ENCODE assay signal across 8 cellular contexts in genomic region chr14:75258079-75258802, GRCh38. TPM values are rescaled to one million over a fixed set of nuclear protein-coding genes. Genes with fewer than 3 reads are reported as not detected.
DNase-seq lines count a peak whose midpoint lies in the region; ATAC-seq and TF ChIP-seq lines count a peak whose summit lies in the region.

No MANE protein-coding gene starts in this region.

- POLR2A ChIA-PET in activated CD4-positive, alpha-beta T cell treated with anti-CD3 and anti-CD28 coated beads for 36 hours (lab: Charles Lee), result interaction anchor here (0.5 to 1.9 kb wide), 12 partner anchors 8 to 846 kb away, joined by 3 to 16 read pairs (median 6); partner anchors contain the start of genes FOS and NEK9
- POLR2A ChIA-PET in SK-N-SH (lab: Yijun Ruan, JAX), result interaction anchor here (1.0 to 1.5 kb wide), 4 partner anchors 19 to 197 kb away, joined by 3 to 16 read pairs (median 5); no protein-coding TSS in a partner anchor

- peak overlapping the region; percentile 87 for H3K9ac ChIP-seq in SK-N-SH

- no peaks in the 10 kb centered on the region for H3K79me2 ChIP-seq in SK-N-SH (ENCODE audit: insufficient read depth)

- DNase-seq in activated CD4-positive, alpha-beta T cell treated with anti-CD3 and anti-CD28 coated beads for 36 hours, result no peak
- DNase-seq in activated CD4-positive, alpha-beta T cell treated with anti-CD3 and anti-CD28 coated beads, Interleukin-2, amount 50 U/mL, for 48 hours, result no peak
- no peak for DNase-seq in SK-N-SH
- peak; percentile 96 for DNase-seq in fibroblast of villous mesenchyme (ENCODE audit: low read depth)
- peak; percentile 76 to 87 for DNase-seq in psoas muscle
- DNase-seq in stimulated activated CD4-positive, alpha-beta T cell treated with anti-CD3 and anti-CD28 coated beads, Interleukin-12 subunit alpha, Interleukin-12 subunit beta, amount 100 ng/mL, for 4 hours, result no peak
- no peak for DNase-seq in NCI-H345 (lab: John Stamatoyannopoulos, UW)
- DNase-seq in C1 segment of cervical spinal cord (lab: John Stamatoyannopoulos, UW), result no peak

- TF ChIP-seq EP300 in SK-N-SH (IDR thresholded peaks at IDR 0.05; ENCODE audit: borderline replicate concordance in 1 of 2, low read depth in 1 of 2, low read length in 1 of 2), result no peak

- H3K9me3 ChIP-seq in SK-N-SH (no peaks in the 10 kb centered on the region), psoas muscle (no peaks in the 10 kb centered on the region)

- H3K9me3 Mint-ChIP-seq in activated CD4-positive, alpha-beta T cell treated with anti-CD3 and anti-CD28 coated beads for 36 hours (ENCODE audit: low read depth), result no peaks in the 10 kb centered on the region

- H3K36me3 Mint-ChIP-seq in activated CD4-positive, alpha-beta T cell treated with anti-CD3 and anti-CD28 coated beads for 36 hours (ENCODE audit: low read depth), result no peaks in the 10 kb centered on the region

- peak overlapping the region; percentile 22 to 35; a peak in 3 of 4 replicates for H3K4me3 ChIP-seq in SK-N-SH (ENCODE audit: low read depth in 2 of 2, low read length in 1 of 2)
- H3K4me3 ChIP-seq in fibroblast of villous mesenchyme (ENCODE audit: low read depth, low read length), result peak overlapping the region; percentile 50
- H3K4me3 ChIP-seq in psoas muscle, result peak overlapping the region; percentile 61

- peak overlapping the region; percentile 76 for H3K27ac Mint-ChIP-seq in activated CD4-positive, alpha-beta T cell treated with anti-CD3 and anti-CD28 coated beads for 36 hours

- CTCF ChIA-PET in activated CD4-positive, alpha-beta T cell treated with anti-CD3 and anti-CD28 coated beads for 36 hours (lab: Charles Lee), result interaction anchor here (0.9 to 1.9 kb wide), 6 partner anchors 10 to 127 kb away, joined by 3 to 13 read pairs (median 4); no protein-coding TSS in a partner anchor
- CTCF ChIA-PET in SK-N-SH (lab: Yijun Ruan, JAX), result interaction anchor here (0.8 to 2.2 kb wide), 5 partner anchors 16 to 352 kb away, joined by 3 to 10 read pairs (median 3); partner anchors contain the start of gene NEK9

- H4K20me1 ChIP-seq in SK-N-SH (ENCODE audit: insufficient read depth), result no peaks in the 10 kb centered on the region

- no peak for ATAC-seq in activated CD4-positive, alpha-beta T cell treated with anti-CD3 and anti-CD28 coated beads for 36 hours
- peak; percentile 50 to 69 (median 64) for ATAC-seq in psoas muscle

- H3K27ac ChIP-seq in SK-N-SH (ENCODE audit: low read depth in 2 of 2, low read length in 1 of 2) (peak overlapping the region; percentile 86 to 96), psoas muscle (peak overlapping the region; percentile 95)

- H3K36me3 ChIP-seq in SK-N-SH (replicated peaks in 1 of 2; ENCODE audit: control insufficient read depth in 1 of 2, insufficient read depth in 2 of 2, low read length in 1 of 2) (no peaks in the 10 kb centered on the region), psoas muscle (ENCODE audit: insufficient read depth in 1 of 2, low read depth in 1 of 2) (no peaks in the 10 kb centered on the region)

- peak overlapping the region; percentile 77 for H3K4me3 Mint-ChIP-seq in activated CD4-positive, alpha-beta T cell treated with anti-CD3 and anti-CD28 coated beads for 36 hours

- H3K27me3 Mint-ChIP-seq in activated CD4-positive, alpha-beta T cell treated with anti-CD3 and anti-CD28 coated beads for 36 hours, result no peaks in the 10 kb centered on the region

- H3K27me3 ChIP-seq in SK-N-SH (ENCODE audit: insufficient read depth), result no peaks in the 10 kb centered on the region
- H3K27me3 ChIP-seq in psoas muscle (ENCODE audit: insufficient read depth in 3 of 3, low read length in 2 of 3), result no peaks in the 10 kb centered on the region

- no peak for TF ChIP-seq CTCF in SK-N-SH (IDR thresholded peaks at IDR 0.05)
- TF ChIP-seq CTCF in fibroblast of villous mesenchyme (IDR thresholded peaks at IDR 0.05; ENCODE audit: insufficient read depth, low read depth, low read length), result no peak
- no peak for TF ChIP-seq CTCF in psoas muscle (IDR thresholded peaks at IDR 0.05)

- H3K4me1 ChIP-seq in SK-N-SH (ENCODE audit: control insufficient read depth in 1 of 2, insufficient read depth in 2 of 2, low read depth in 1 of 2, low read length in 1 of 2) (peaks cover 17 to 20% of the 10 kb centered on the region in 2 experiments; a peak in 3 of 4 replicates), psoas muscle (peaks cover 35% of the 10 kb centered on the region)

- peak overlapping the region; percentile 60; the same call in 1 of the 2 replicates for H2AFZ ChIP-seq in SK-N-SH (ENCODE audit: low read depth)

- peaks cover 24% of the 10 kb centered on the region for H3K4me1 Mint-ChIP-seq in activated CD4-positive, alpha-beta T cell treated with anti-CD3 and anti-CD28 coated beads for 36 hours

- intact Hi-C loops in activated CD4-positive, alpha-beta T cell treated with anti-CD3 and anti-CD28 coated beads for 36 hours (cut with DNase I, micrococcal nuclease), result loop anchor here in 1 of 2 experiments (2.0 kb wide), 1 partner anchor 403 kb away; the partner anchor contains the start of genes ERG28 and TTLL5
- intact Hi-C loops in psoas muscle (cut with DNase I), result loop anchor here (1.0 to 5.0 kb wide), 3 partner anchors 19 to 1839 kb away; partner anchors contain the start of genes CIPC (in 1 of the 2) and FOS (in 1 of the 2)

- no peak; the same call in 1 of the 2 replicates for TF ChIP-seq RAD21 in SK-N-SH (IDR thresholded peaks at IDR 0.05; ENCODE audit: low read length)

- peaks cover 6% of the 10 kb centered on the region for H3F3A ChIP-seq in SK-N-SH (replicated peaks; ENCODE audit: insufficient read depth)

- 42% methylated on average over 9 of the region's 12 CpGs for WGBS in SK-N-SH (ENCODE audit: low lambda C conversion rate)
- 12 to 14% (median 13%) methylated on average over 12 of the region's 12 CpGs for WGBS in psoas muscle, 3 donors

- no peaks in the 10 kb centered on the region for H3K9me2 ChIP-seq in SK-N-SH

- peak overlapping the region; percentile 75 for H3K4me2 ChIP-seq in SK-N-SH

TF ChIP-seq in SK-N-SH, 30 proteins besides CTCF, POLR2A, EP300 and RAD21:
- no peak for TF ChIP-seq RFX5 (IDR thresholded peaks at IDR 0.05; ENCODE audit: low read length)
- no peak for TF ChIP-seq TAF1 (IDR thresholded peaks at IDR 0.05; ENCODE audit: borderline replicate concordance, low read depth, low read length)
- no peak for TF ChIP-seq YY1 (IDR thresholded peaks at IDR 0.05; ENCODE audit: low read depth)
- no peak for TF ChIP-seq SIN3A (IDR thresholded peaks at IDR 0.05; ENCODE audit: borderline replicate concordance, low read depth, low read length)
- TF ChIP-seq CHD2 (IDR thresholded peaks at IDR 0.05; ENCODE audit: low read length, partially characterized antibody), result no peak
- TF ChIP-seq, protein P1, sequence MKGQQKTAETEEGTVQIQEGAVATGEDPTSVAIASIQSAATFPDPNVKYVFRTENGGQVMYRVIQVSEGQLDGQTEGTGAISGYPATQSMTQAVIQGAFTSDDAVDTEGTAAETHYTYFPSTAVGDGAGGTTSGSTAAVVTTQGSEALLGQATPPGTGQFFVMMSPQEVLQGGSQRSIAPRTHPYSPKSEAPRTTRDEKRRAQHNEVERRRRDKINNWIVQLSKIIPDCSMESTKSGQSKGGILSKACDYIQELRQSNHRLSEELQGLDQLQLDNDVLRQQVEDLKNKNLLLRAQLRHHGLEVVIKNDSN (IDR thresholded peaks at IDR 0.05; ENCODE audit: borderline replicate concordance, low read depth), result no peak
- TF ChIP-seq, protein P2, sequence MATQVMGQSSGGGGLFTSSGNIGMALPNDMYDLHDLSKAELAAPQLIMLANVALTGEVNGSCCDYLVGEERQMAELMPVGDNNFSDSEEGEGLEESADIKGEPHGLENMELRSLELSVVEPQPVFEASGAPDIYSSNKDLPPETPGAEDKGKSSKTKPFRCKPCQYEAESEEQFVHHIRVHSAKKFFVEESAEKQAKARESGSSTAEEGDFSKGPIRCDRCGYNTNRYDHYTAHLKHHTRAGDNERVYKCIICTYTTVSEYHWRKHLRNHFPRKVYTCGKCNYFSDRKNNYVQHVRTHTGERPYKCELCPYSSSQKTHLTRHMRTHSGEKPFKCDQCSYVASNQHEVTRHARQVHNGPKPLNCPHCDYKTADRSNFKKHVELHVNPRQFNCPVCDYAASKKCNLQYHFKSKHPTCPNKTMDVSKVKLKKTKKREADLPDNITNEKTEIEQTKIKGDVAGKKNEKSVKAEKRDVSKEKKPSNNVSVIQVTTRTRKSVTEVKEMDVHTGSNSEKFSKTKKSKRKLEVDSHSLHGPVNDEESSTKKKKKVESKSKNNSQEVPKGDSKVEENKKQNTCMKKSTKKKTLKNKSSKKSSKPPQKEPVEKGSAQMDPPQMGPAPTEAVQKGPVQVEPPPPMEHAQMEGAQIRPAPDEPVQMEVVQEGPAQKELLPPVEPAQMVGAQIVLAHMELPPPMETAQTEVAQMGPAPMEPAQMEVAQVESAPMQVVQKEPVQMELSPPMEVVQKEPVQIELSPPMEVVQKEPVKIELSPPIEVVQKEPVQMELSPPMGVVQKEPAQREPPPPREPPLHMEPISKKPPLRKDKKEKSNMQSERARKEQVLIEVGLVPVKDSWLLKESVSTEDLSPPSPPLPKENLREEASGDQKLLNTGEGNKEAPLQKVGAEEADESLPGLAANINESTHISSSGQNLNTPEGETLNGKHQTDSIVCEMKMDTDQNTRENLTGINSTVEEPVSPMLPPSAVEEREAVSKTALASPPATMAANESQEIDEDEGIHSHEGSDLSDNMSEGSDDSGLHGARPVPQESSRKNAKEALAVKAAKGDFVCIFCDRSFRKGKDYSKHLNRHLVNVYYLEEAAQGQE (IDR thresholded peaks at IDR 0.05; ENCODE audit: low read depth, low read length), result no peak
- TF ChIP-seq JUND (IDR thresholded peaks at IDR 0.05), result no peak
- no peak for TF ChIP-seq RCOR1 (IDR thresholded peaks at IDR 0.05; ENCODE audit: low read length)
- TF ChIP-seq TEAD4 (IDR thresholded peaks at IDR 0.05; ENCODE audit: borderline replicate concordance, insufficient read depth), result no peak
- TF ChIP-seq MXI1 (IDR thresholded peaks at IDR 0.05; ENCODE audit: low read depth, low read length), result no peak
- no peak for TF ChIP-seq GATA2 (CRISPR knock-in tag; IDR thresholded peaks at IDR 0.05)
- no peak for TF ChIP-seq FOXM1 (IDR thresholded peaks at IDR 0.05; ENCODE audit: low read depth)

RNA-seq across cellular contexts. Expression of gene FOS, which starts 20.4 kb away (rescaled TPM):
- total RNA-seq in activated CD4-positive, alpha-beta T cell treated with anti-CD3 and anti-CD28 coated beads for 36 hours, result 10 to 100 TPM; 16.0 to 21.1 TPM
- polyA plus RNA-seq in SK-N-SH (2012; rRNA removed) (285 and 309 TPM in 2 replicates), psoas muscle (10 to 100 TPM; 15.5 to 51.0 (median 33.8) TPM)
- polyA plus RNA-seq in SK-N-SH (2012; cell fraction: cytosol; rRNA removed), result 143 and 157 TPM in 2 replicates
- 1,026 and 1,160 TPM in 2 replicates for polyA plus RNA-seq in SK-N-SH (2012; cell fraction: nucleus; rRNA removed)
- total RNA-seq in fibroblast of villous mesenchyme (108 and 122 TPM in 2 replicates), psoas muscle (100 to 1,000 TPM in 2 of 4 donors, 10 to 100 TPM in 2; 20.7 to 279 (median 95.1) TPM)

Comparison
In these comparisons a context has a peak if more than half of its experiments do, and no peak if none do; other contexts are left out.
1. DNase-seq: peak in fibroblast of villous mesenchyme (single experiment) and psoas muscle (2 of 2); none in activated CD4-positive, alpha-beta T cell treated with anti-CD3 and anti-CD28 coated beads for 36 hours (single experiment), activated CD4-positive, alpha-beta T cell treated with anti-CD3 and anti-CD28 coated beads, Interleukin-2, amount 50 U/mL, for 48 hours (0 of 2), SK-N-SH (single experiment), stimulated activated CD4-positive, alpha-beta T cell treated with anti-CD3 and anti-CD28 coated beads, Interleukin-12 subunit alpha, Interleukin-12 subunit beta, amount 100 ng/mL, for 4 hours (single experiment), NCI-H345 (single experiment) and C1 segment of cervical spinal cord (0 of 14).
2. Peak in every context shown above with its lines, with median percentiles within 50 percentile points of each other: H3K4me3 ChIP-seq.